In genomic region chr18:76709659-76710645, GRCh38 we compare ENCODE assay signal across 8 cellular contexts.
DNase-seq lines count a peak whose midpoint lies in the region; ATAC-seq and TF ChIP-seq lines count a peak whose summit lies in the region.

No MANE protein-coding gene starts in this region.

- H3K79me2 ChIP-seq in MM.1S (ENCODE audit: low read length), result no peaks in the 10 kb centered on the region
- no peaks in the 10 kb centered on the region for H3K79me2 ChIP-seq in parathyroid adenoma

- ATAC-seq in gastroesophageal sphincter (peak; percentile 77), aorta (ENCODE audit: low FRiP score) (peak; percentile 89)

- H3K27ac ChIP-seq in MM.1S (ENCODE audit: low read length), result no peak overlapping the region
- H3K27ac ChIP-seq in SJSA1, result no peak overlapping the region
- H3K27ac ChIP-seq in gastroesophageal sphincter, result no peak overlapping the region
- H3K27ac ChIP-seq in parathyroid adenoma, result no peak overlapping the region
- H3K27ac ChIP-seq in aorta (ENCODE audit: low read depth in 1 of 2, low read length in 2 of 2), result no peak overlapping the region

- no peaks in the 10 kb centered on the region for H3F3A ChIP-seq in MM.1S (ENCODE audit: insufficient read depth, low read length)

- no peaks in the 10 kb centered on the region for H3K9me2 ChIP-seq in MM.1S (replicated peaks; ENCODE audit: insufficient read depth, low read length)

- H3K4me2 ChIP-seq in MM.1S (ENCODE audit: low read depth, low read length), result peak overlapping the region; percentile 46; the same call in 1 of the 2 replicates
- no peak overlapping the region for H3K4me2 ChIP-seq in parathyroid adenoma (ENCODE audit: low read length)

- TF ChIP-seq CTCF in MM.1S (IDR thresholded peaks at IDR 0.05; ENCODE audit: low read length) (peak; percentile 87), gastroesophageal sphincter (IDR thresholded peaks at IDR 0.05) (peak; percentile 74 to 90 (median 88)), parathyroid adenoma (IDR thresholded peaks at IDR 0.05) (peak; percentile 96)

- DNase-seq in EL (peak; percentile 66), H7 (peak; percentile 87), MM.1S (peak; percentile 66), SJSA1 (ENCODE audit: low read depth in 1 of 2, low spot score in 2 of 2) (peak; percentile 59 to 64), aorta (peak; percentile 76 to 87)
- DNase-seq in activated gamma-delta T cell treated with anti-CD3 and anti-CD28 coated beads, Interleukin-2, amount 50 U/mL, for 16 hours (ENCODE audit: low read depth), result peak; percentile 36

- peak overlapping the region; percentile 62 for H2AFZ ChIP-seq in MM.1S (ENCODE audit: low read length)
- H2AFZ ChIP-seq in parathyroid adenoma, result peak overlapping the region; percentile 62

- no peak overlapping the region for H3K9ac ChIP-seq in MM.1S (ENCODE audit: low read length)
- H3K9ac ChIP-seq in parathyroid adenoma, result no peak overlapping the region

- H4K20me1 ChIP-seq in MM.1S (ENCODE audit: insufficient read depth, low read length), result no peaks in the 10 kb centered on the region

- no peaks in the 10 kb centered on the region for H3K9me3 ChIP-seq in MM.1S (replicated peaks; ENCODE audit: insufficient read depth, low read length)
- no peaks in the 10 kb centered on the region; the same call in 1 of the 2 replicates for H3K9me3 ChIP-seq in SJSA1 (replicated peaks)
- H3K9me3 ChIP-seq in gastroesophageal sphincter, result no peaks in the 10 kb centered on the region
- H3K9me3 ChIP-seq in parathyroid adenoma (ENCODE audit: control insufficient read depth, low read length), result no peaks in the 10 kb centered on the region
- no peaks in the 10 kb centered on the region for H3K9me3 ChIP-seq in aorta (ENCODE audit: control insufficient read depth, low read length)

- H3K36me3 ChIP-seq in H7 (replicated peaks; ENCODE audit: control insufficient read depth, insufficient read depth, low read length) (no peaks in the 10 kb centered on the region), MM.1S (replicated peaks; ENCODE audit: insufficient read depth, low read length) (no peaks in the 10 kb centered on the region), SJSA1 (no peaks in the 10 kb centered on the region), gastroesophageal sphincter (no peaks in the 10 kb centered on the region), parathyroid adenoma (ENCODE audit: control insufficient read depth, insufficient read depth, low read length) (no peaks in the 10 kb centered on the region), aorta (ENCODE audit: control insufficient read depth in 1 of 2, insufficient read depth in 2 of 2, low read length in 1 of 2) (no peaks in the 10 kb centered on the region)

- intact Hi-C loops in aorta (cut with DNase I), result loop anchor here (2.0 to 5.0 kb wide), 2 partner anchors 311 to 313 kb away; no protein-coding TSS in a partner anchor

- H3K4me3 ChIP-seq in H7 (ENCODE audit: insufficient read depth, low read depth, low read length), result no peak overlapping the region
- 0 out of 2 replicates have a peak overlapping the region, but pooled peaks have one; percentile 8 for H3K4me3 ChIP-seq in MM.1S (ENCODE audit: low read length)
- H3K4me3 ChIP-seq in SJSA1, result no peak overlapping the region
- peak overlapping the region in 1 of 2 donors; percentile 13 for H3K4me3 ChIP-seq in gastroesophageal sphincter
- H3K4me3 ChIP-seq in parathyroid adenoma (ENCODE audit: low read depth, low read length), result no peak overlapping the region
- no peak overlapping the region for H3K4me3 ChIP-seq in aorta (ENCODE audit: low read length in 2 of 2)

- WGBS in gastroesophageal sphincter (ENCODE audit: low coverage in 1 of 2), 2 donors, result 38 to 42% methylated on average over 10 to 17 of the region's 29 CpGs
- WGBS in aorta, 2 donors, result 36 to 38% methylated on average over 29 of the region's 29 CpGs

- no peak for TF ChIP-seq EP300 in gastroesophageal sphincter (IDR thresholded peaks at IDR 0.05)

- H3K27me3 ChIP-seq in H7 (ENCODE audit: control insufficient read depth, insufficient read depth, low read length) (no peaks in the 10 kb centered on the region), MM.1S (replicated peaks; ENCODE audit: insufficient read depth, low read length) (no peaks in the 10 kb centered on the region), SJSA1 (replicated peaks) (no peaks in the 10 kb centered on the region), gastroesophageal sphincter (no peaks in the 10 kb centered on the region), parathyroid adenoma (ENCODE audit: control insufficient read depth, insufficient read depth, low read length) (no peaks in the 10 kb centered on the region), aorta (ENCODE audit: control insufficient read depth in 1 of 2, insufficient read depth in 2 of 2, low read length in 1 of 2) (no peaks in the 10 kb centered on the region)

- TF ChIP-seq POLR2A in gastroesophageal sphincter (IDR thresholded peaks at IDR 0.05), result no peak

- H3K4me1 ChIP-seq in MM.1S (ENCODE audit: low read length) (no peaks in the 10 kb centered on the region), SJSA1 (replicated peaks) (peaks cover 3% of the 10 kb centered on the region; the same call in 1 of the 2 replicates), gastroesophageal sphincter (peaks cover 0 to 5% (median 0%) of the 10 kb centered on the region in 3 donors), parathyroid adenoma (no peaks in the 10 kb centered on the region), aorta (ENCODE audit: control insufficient read depth in 1 of 2, insufficient read depth in 2 of 2, low read length in 2 of 2) (no peaks in the 10 kb centered on the region)

Comparison
In these comparisons a context has a peak if more than half of its experiments do, and no peak if none do; other contexts are left out.
1. DNase-seq: peak in every context shown above with its lines; median percentile 87 in H7; 82 in aorta; 66 in EL; 66 in MM.1S; 62 in SJSA1; 36 in activated gamma-delta T cell treated with anti-CD3 and anti-CD28 coated beads, Interleukin-2, amount 50 U/mL, for 16 hours.